In genomic region chr12:69070319-69071090, GRCh38 we compare ENCODE assay signal across 8 cellular contexts.
DNase-seq lines count a peak whose midpoint lies in the region; ATAC-seq and TF ChIP-seq lines count a peak whose summit lies in the region.

No MANE protein-coding gene starts in this region.

- H3K27ac Mint-ChIP-seq in naive B cell, result no peak overlapping the region

- H3K36me3 Mint-ChIP-seq in naive B cell, result no peaks in the 10 kb centered on the region

- no peak overlapping the region for H3K4me3 Mint-ChIP-seq in naive B cell

- DNase-seq in C1 segment of cervical spinal cord (lab: John Stamatoyannopoulos, UW), result peak in 9 of 14 donors; percentile 14 to 65 (median 45)
- peak; percentile 15 for DNase-seq in NOMO-1 treated with dmso at 0.1 percent for 144 hours (lab: John Stamatoyannopoulos, UW; ENCODE audit: unreplicated experiment)
- peak; percentile 31 for DNase-seq in activated CD8-positive, alpha-beta memory T cell treated with anti-CD3 and anti-CD28 coated beads, Interleukin-2, amount 50 U/mL, for 24 hours (ENCODE audit: extremely low read depth)
- peak; percentile 42 to 71 for DNase-seq in erythroblast (lab: John Stamatoyannopoulos, UW)
- DNase-seq in naive B cell, result peak; percentile 49
- peak; percentile 54 for DNase-seq in stromal cell of bone marrow (ENCODE audit: low read depth)

- ATAC-seq in GM19324 (IDR thresholded peaks at IDR 0.05; ENCODE audit: low FRiP score, unreplicated experiment), result peak; percentile 71
- peak; percentile 68 for ATAC-seq in HG03565 (IDR thresholded peaks at IDR 0.05; ENCODE audit: unreplicated experiment)
- ATAC-seq in naive B cell (ENCODE audit: low read depth in 2 of 2), result peak; percentile 78 to 86

- H3K4me1 Mint-ChIP-seq in naive B cell, result peaks cover 0 to 5% (median 4%) of the 10 kb centered on the region in 3 donors

- peaks cover 0 to 12% (median 5%) of the 10 kb centered on the region in 3 donors for H3K27me3 Mint-ChIP-seq in naive B cell

- no peaks in the 10 kb centered on the region for H3K9me3 Mint-ChIP-seq in naive B cell

- TF ChIP-seq POLR2A in erythroblast (IDR thresholded peaks at IDR 0.05; ENCODE audit: low read length), result no peak

Comparison
In these comparisons a context has a peak if more than half of its experiments do, and no peak if none do; other contexts are left out.
1. Peak in every context shown above with its lines: DNase-seq and ATAC-seq.